ENCODE assay signal across 1 cellular context in genomic region chr19:55220525-55220924, GRCh38.
TF ChIP-seq lines count a peak whose summit lies in the region.

No MANE protein-coding gene starts in this region.

TF ChIP-seq in SK-N-SH treated with all-trans-retinoic acid at 6 μM for 48 hours, 23 proteins besides CTCF, POLR2A, EP300 and RAD21 (continued from another document):
- no peak for TF ChIP-seq SNAI2 (CRISPR knock-in tag; IDR thresholded peaks at IDR 0.05)
